Comparison of ENCODE assay signal across 10 cellular contexts in the genomic region with DNA sequence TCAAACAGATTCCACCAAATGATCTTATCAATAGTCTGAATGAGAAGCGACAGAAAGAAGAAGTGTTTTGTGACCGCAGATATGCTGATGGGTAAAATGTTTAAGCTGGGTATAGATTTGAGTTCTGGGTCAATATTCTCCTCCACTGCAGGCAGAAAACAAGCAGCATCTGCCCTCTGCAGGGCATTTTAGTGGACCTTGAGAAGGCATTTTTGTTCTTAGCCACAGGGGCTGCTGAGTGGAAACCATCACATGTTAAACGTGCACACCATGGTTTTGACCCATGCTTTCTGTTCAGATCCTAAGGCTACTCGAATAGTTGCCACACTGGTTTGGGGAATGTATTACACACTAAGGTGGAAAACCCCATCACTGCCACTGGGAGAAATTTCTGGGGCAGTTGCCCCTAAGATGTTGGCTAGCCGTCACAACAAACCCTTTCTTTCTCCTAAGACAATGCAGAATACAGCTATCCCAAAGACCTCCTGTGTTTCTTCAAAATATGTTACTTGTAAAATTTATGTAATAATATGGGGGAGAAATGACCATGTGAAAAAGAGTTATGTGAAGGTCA. TPM values are rescaled to one million over a fixed set of nuclear protein-coding genes. Genes with fewer than 3 reads are reported as not detected.
DNase-seq lines count a peak whose midpoint lies in the region; ATAC-seq and TF ChIP-seq lines count a peak whose summit lies in the region.
"Had no signal": no experiment of that assay in that cellular context is flagged by ENCODE, and none has a peak within 500 bp of the region (broad histone marks: within the 10 kb centered on the region; RNA-seq: fewer than 3 reads in every experiment).

No MANE protein-coding gene starts in this region.

- BruUV-seq in Calu3 (replicated peaks; lab: Mats Ljungman, UMichigan), result no TSS peak

- H3K27me3 Mint-ChIP-seq in chondrocyte (ENCODE audit: low read depth) (peaks cover 80% of the 10 kb centered on the region), Calu3 (ENCODE audit: unreplicated experiment) (peaks cover 92% of the 10 kb centered on the region)
- H3K27me3 Mint-ChIP-seq in activated CD8-positive, alpha-beta T cell treated with anti-CD3 and anti-CD28 coated beads for 36 hours, result peaks cover 78% of the 10 kb centered on the region

- POLR2A ChIA-PET in activated CD8-positive, alpha-beta T cell treated with anti-CD3 and anti-CD28 coated beads for 36 hours (lab: Charles Lee), result no interaction called here

- H3K4me3 Mint-ChIP-seq in chondrocyte (ENCODE audit: unreplicated experiment) (no peak overlapping the region), Calu3 (ENCODE audit: low read depth, unreplicated experiment) (no peak overlapping the region)
- no peak overlapping the region for H3K4me3 Mint-ChIP-seq in activated CD8-positive, alpha-beta T cell treated with anti-CD3 and anti-CD28 coated beads for 36 hours

- no peaks in the 10 kb centered on the region for H3K9me3 ChIP-seq in neuron (ENCODE audit: low read length)

- H3K9me3 Mint-ChIP-seq in chondrocyte (ENCODE audit: low read depth) (no peaks in the 10 kb centered on the region), Calu3 (ENCODE audit: low read depth, unreplicated experiment) (no peaks in the 10 kb centered on the region)
- no peaks in the 10 kb centered on the region for H3K9me3 Mint-ChIP-seq in activated CD8-positive, alpha-beta T cell treated with anti-CD3 and anti-CD28 coated beads for 36 hours

- H3K4me1 Mint-ChIP-seq in chondrocyte (ENCODE audit: low read depth), result peaks cover 10% of the 10 kb centered on the region
- peaks cover 16% of the 10 kb centered on the region for H3K4me1 Mint-ChIP-seq in activated CD8-positive, alpha-beta T cell treated with anti-CD3 and anti-CD28 coated beads for 36 hours (ENCODE audit: low read depth)
- H3K4me1 Mint-ChIP-seq in Calu3 (ENCODE audit: low read depth, unreplicated experiment), result peaks cover 20% of the 10 kb centered on the region

- DNase-seq in GM12865 (ENCODE audit: low read depth) (no peak), NB4 (ENCODE audit: low read depth) (peak; percentile 27), chondrocyte (ENCODE audit: low spot score) (no peak), Calu3 (no peak), LoVo (ENCODE audit: low spot score) (no peak)
- no peak for DNase-seq in activated CD8-positive, alpha-beta T cell treated with anti-CD3 and anti-CD28 coated beads for 36 hours
- DNase-seq: activated CD8-positive, alpha-beta memory T cell treated with anti-CD3 and anti-CD28 coated beads, Interleukin-2, amount 50 U/mL, for 4 hours; NCI-H1436 treated with DMSO at 0.1 percent for 48 hours had no signal

- no peak overlapping the region for H3K4me3 ChIP-seq in GM12865 (ENCODE audit: low read depth, low read length)
- H3K4me3 ChIP-seq in NB4 (ENCODE audit: low read depth, low read length), result no peak overlapping the region
- peak overlapping the region; percentile 99 for H3K4me3 ChIP-seq in neuron (ENCODE audit: low read length)

- TF ChIP-seq CTCF in GM12865 (IDR thresholded peaks at IDR 0.05; ENCODE audit: insufficient read depth, low read depth, low read length, missing control alignments), result peak; percentile 18
- TF ChIP-seq CTCF in NB4 (IDR thresholded peaks at IDR 0.05; ENCODE audit: low read depth, low read length), result peak; percentile 20
- peak; percentile 77 for TF ChIP-seq CTCF in chondrocyte (IDR thresholded peaks at IDR 0.05)
- no peak for TF ChIP-seq CTCF in activated CD8-positive, alpha-beta T cell treated with anti-CD3 and anti-CD28 coated beads for 36 hours (IDR thresholded peaks at IDR 0.05)
- TF ChIP-seq CTCF in Calu3 (IDR thresholded peaks at IDR 0.05; ENCODE audit: unreplicated experiment), result no peak

- ATAC-seq in activated CD8-positive, alpha-beta T cell treated with anti-CD3 and anti-CD28 coated beads for 36 hours, result no peak
- no peak for ATAC-seq in HG02763 (IDR thresholded peaks at IDR 0.05; ENCODE audit: unreplicated experiment)

- CTCF ChIA-PET in activated CD8-positive, alpha-beta T cell treated with anti-CD3 and anti-CD28 coated beads for 36 hours (lab: Charles Lee), result interaction anchor here (1.0 kb wide), 1 partner anchor 11 kb away, joined by 3 read pairs; no protein-coding TSS in a partner anchor
- CTCF ChIA-PET in Calu3 (lab: Charles Lee), result no interaction called here

- TF ChIP-seq POLR2A in NB4 (IDR thresholded peaks at IDR 0.05; ENCODE audit: extremely low read depth, insufficient read length), result no peak

- peaks cover 76% of the 10 kb centered on the region for H3K36me3 ChIP-seq in neuron (ENCODE audit: insufficient read depth, low read length)

- no peaks in the 10 kb centered on the region for H3K27me3 ChIP-seq in neuron (ENCODE audit: insufficient read depth, low read length)

- intact Hi-C loops in activated CD8-positive, alpha-beta T cell treated with anti-CD3 and anti-CD28 coated beads for 36 hours (cut with micrococcal nuclease), result no loop called here
- intact Hi-C loops in Calu3 (cut with micrococcal nuclease; ENCODE audit: unreplicated experiment), result loop anchor here (1.0 to 10.0 kb wide), 5 partner anchors 71 to 1773 kb away; no protein-coding TSS in a partner anchor

- H3K4me1 ChIP-seq in neuron (ENCODE audit: insufficient read depth, low read length), result peaks cover 27% of the 10 kb centered on the region

- no peak overlapping the region for H2AFZ ChIP-seq in neuron (ENCODE audit: low read depth, low read length)

- H3K27ac Mint-ChIP-seq in chondrocyte (ENCODE audit: unreplicated experiment) (no peak overlapping the region), Calu3 (ENCODE audit: unreplicated experiment) (no peak overlapping the region)
- no peak overlapping the region for H3K27ac Mint-ChIP-seq in activated CD8-positive, alpha-beta T cell treated with anti-CD3 and anti-CD28 coated beads for 36 hours

- H3K36me3 Mint-ChIP-seq in chondrocyte (ENCODE audit: low read depth) (no peaks in the 10 kb centered on the region), Calu3 (ENCODE audit: insufficient read depth, unreplicated experiment) (peaks cover 9% of the 10 kb centered on the region)
- no peaks in the 10 kb centered on the region for H3K36me3 Mint-ChIP-seq in activated CD8-positive, alpha-beta T cell treated with anti-CD3 and anti-CD28 coated beads for 36 hours (ENCODE audit: low read depth)

RNA-seq across cellular contexts. Expression of a gene that starts 5.5 kb away (rescaled TPM):
- total RNA-seq in chondrocyte (0.05 TPM in 1 of 3 replicates, not detected in the others), Calu3 (2022) (0.12 TPM in 1 of 2 replicates, not detected in the other)
- not detected for total RNA-seq in activated CD8-positive, alpha-beta T cell treated with anti-CD3 and anti-CD28 coated beads for 36 hours

Comparison
In these comparisons a context has a peak if more than half of its experiments do, and no peak if none do; other contexts are left out.
1. CTCF ChIP-seq: peak in GM12865 (single experiment), NB4 (single experiment) and chondrocyte (single experiment); none in activated CD8-positive, alpha-beta T cell treated with anti-CD3 and anti-CD28 coated beads for 36 hours (single experiment) and Calu3 (single experiment).